Comparison of ENCODE assay signal across 1 cellular context in genomic region chr2:209380278-209380677, GRCh38.
TF ChIP-seq lines count a peak whose summit lies in the region.

No MANE protein-coding gene starts in this region.

TF ChIP-seq in SK-N-SH, 30 proteins besides CTCF, POLR2A, EP300 and RAD21 (continued from another document):
- TF ChIP-seq USF1 (IDR thresholded peaks at IDR 0.05; ENCODE audit: borderline replicate concordance, low read depth), result no peak
- no peak for TF ChIP-seq MXI1 (IDR thresholded peaks at IDR 0.05; ENCODE audit: low read depth, low read length)
- no peak for TF ChIP-seq EZH2phosphoT487 (IDR thresholded peaks at IDR 0.05; ENCODE audit: borderline replicate concordance, low read depth)
